ENCODE assay signal across 15 cellular contexts in the genomic region with DNA sequence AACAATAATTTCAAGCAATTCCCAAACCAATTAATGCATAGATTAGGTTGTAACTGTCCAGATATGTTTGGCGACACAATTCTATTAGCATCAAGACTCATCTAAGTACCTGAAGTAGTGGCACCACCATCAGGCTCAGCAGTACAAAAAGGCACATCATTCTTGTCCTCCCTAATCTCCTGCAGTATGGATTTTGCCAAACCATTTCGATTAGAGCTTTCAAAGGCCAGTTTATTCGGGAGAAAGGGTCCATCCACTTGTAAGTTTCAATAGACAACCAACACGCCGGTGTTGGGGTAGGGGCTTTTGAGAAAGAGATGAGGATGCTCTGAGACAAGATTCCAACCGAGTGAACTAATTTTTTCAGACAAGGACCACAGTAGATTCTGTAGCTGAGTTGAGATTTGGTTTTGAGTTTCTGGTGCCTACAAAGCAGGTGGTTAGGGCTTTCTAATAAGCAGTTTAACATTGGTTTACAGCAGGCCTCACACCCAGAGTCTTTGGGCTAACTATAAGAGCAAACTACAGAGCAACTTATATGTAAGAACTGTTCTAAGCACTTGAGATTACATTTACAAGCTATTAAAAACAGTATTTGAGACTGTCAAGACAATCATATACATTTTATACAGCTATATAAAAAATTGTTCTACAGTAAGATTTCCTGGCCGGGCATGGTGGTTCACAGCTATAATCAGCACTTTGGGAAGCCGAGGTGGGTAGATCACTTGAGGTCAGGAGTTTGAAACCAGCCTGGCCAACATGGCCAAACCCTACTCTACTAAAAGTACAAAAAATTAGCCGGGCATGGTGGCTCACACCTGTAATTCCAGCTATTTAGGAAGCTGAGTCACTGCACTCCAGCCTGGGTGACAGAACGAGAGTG. TPM values are rescaled to one million over a fixed set of nuclear protein-coding genes. Genes with fewer than 3 reads are reported as not detected.
DNase-seq lines count a peak whose midpoint lies in the region; ATAC-seq, FAIRE-seq and TF ChIP-seq lines count a peak whose summit lies in the region.
"Had no signal": no experiment of that assay in that cellular context is flagged by ENCODE, and none has a peak within 500 bp of the region (broad histone marks: within the 10 kb centered on the region; RNA-seq: fewer than 3 reads in every experiment).

No MANE protein-coding gene starts in this region.

- in situ Hi-C loops in HepG2 (cut with HindIII; ENCODE audit: extremely low pct_ligation_motif_present, low pct_unique_long_range_greater_than_20kb): no loop called here

- no peak for TF ChIP-seq EP300 in HepG2 (IDR thresholded peaks at IDR 0.05; ENCODE audit: low read depth in 2 of 2, low read length in 2 of 2)
- TF ChIP-seq EP300 in HepG2 (CRISPR knock-in tag; IDR thresholded peaks at IDR 0.05; ENCODE audit: borderline replicate concordance): no peak

- POLR2A ChIA-PET in HepG2 (lab: Yijun Ruan, JAX): no interaction called here

- peak; percentile 22 to 69; a peak in 3 of 4 replicates for TF ChIP-seq POLR2A in HepG2 (IDR thresholded peaks at IDR 0.05; ENCODE audit: insufficient read depth in 1 of 2, low read depth in 2 of 2, low read length in 2 of 2)
- TF ChIP-seq POLR2A in right lobe of liver (IDR thresholded peaks at IDR 0.05): no peak

- H2AFZ ChIP-seq in HepG2 (ENCODE audit: low read length): no peak overlapping the region

- DNase-seq in HepG2 (ENCODE audit: low spot score): peak; percentile 18
- no peak for DNase-seq in right lobe of liver
- DNase-seq in M059J (ENCODE audit: low read depth): peak; percentile 20
- no peak for DNase-seq in activated naive CD8-positive, alpha-beta T cell treated with anti-CD3 and anti-CD28 coated beads, Interleukin-2, amount 50 U/mL, for 24 hours
- DNase-seq in stimulated activated naive B cell treated with anti-CD40 and anti-IgM and Interleukin-4, amounts not matched to agents 10 μg/mL and 1 μg/mL and 100 μg/mL, for 72 hours: no peak
- DNase-seq in HuH-7.5 (ENCODE audit: low spot score): no peak
- no peak for DNase-seq in activated gamma-delta T cell treated with Interleukin-2 at 50 U/mL for 16 hours
- DNase-seq: activated CD4-positive, alpha-beta T cell treated with anti-CD3 and anti-CD28 coated beads, Interleukin-2, amount 50 U/mL, for 4 hours; central memory CD4-positive, alpha-beta T cell; DMS 273 treated with DMSO at 0.1 percent for 48 hours; NCI-H1105 treated with DMSO at 0.1 percent for 48 hours; testis had no signal

- H3K4me3 ChIP-seq in HepG2 (replicated peaks in 1 of 3; ENCODE audit: insufficient read depth in 1 of 3, low read depth in 2 of 3, low read length in 3 of 3) (no peak overlapping the region), right lobe of liver (no peak overlapping the region)
- H3K4me3 ChIP-seq: testis had no signal

- H3K9me3 Mint-ChIP-seq in activated naive CD8-positive, alpha-beta T cell treated with anti-CD3 and anti-CD28 coated beads, Interleukin-2, amount 50 U/mL, for 24 hours: no peaks in the 10 kb centered on the region
- peaks cover 0 to 5% of the 10 kb centered on the region in 2 donors for H3K9me3 Mint-ChIP-seq in stimulated activated naive B cell treated with anti-CD40 and anti-IgM and Interleukin-4, amounts not matched to agents 10 μg/mL and 1 μg/mL and 100 μg/mL, for 72 hours
- H3K9me3 Mint-ChIP-seq: activated naive CD4-positive, alpha-beta T cell treated with anti-CD3 and anti-CD28 coated beads, Interleukin-2, amount 50 U/mL, for 72 hours had no signal

- H3K27me3 Mint-ChIP-seq in activated naive CD8-positive, alpha-beta T cell treated with anti-CD3 and anti-CD28 coated beads, Interleukin-2, amount 50 U/mL, for 24 hours: no peaks in the 10 kb centered on the region
- H3K27me3 Mint-ChIP-seq in stimulated activated naive B cell treated with anti-CD40 and anti-IgM and Interleukin-4, amounts not matched to agents 10 μg/mL and 1 μg/mL and 100 μg/mL, for 72 hours: no peaks in the 10 kb centered on the region

- ATAC-seq in HepG2 (peak; percentile 15; the same call in 2 of the 3 replicates), right lobe of liver (no peak), HG02973 (IDR thresholded peaks at IDR 0.05; ENCODE audit: unreplicated experiment) (no peak)
- ATAC-seq in activated naive CD8-positive, alpha-beta T cell treated with anti-CD3 and anti-CD28 coated beads, Interleukin-2, amount 50 U/mL, for 24 hours: no peak
- no peak for ATAC-seq in stimulated activated naive B cell treated with anti-CD40 and anti-IgM and Interleukin-4, amounts not matched to agents 10 μg/mL and 1 μg/mL and 100 μg/mL, for 72 hours (replicated peaks)
- ATAC-seq: activated naive CD4-positive, alpha-beta T cell treated with anti-CD3 and anti-CD28 coated beads, Interleukin-2, amount 50 U/mL, for 72 hours had no signal

- no peak overlapping the region for H3K27ac ChIP-seq in HepG2 (ENCODE audit: extremely low read length, insufficient read depth, low read length)
- H3K27ac ChIP-seq in right lobe of liver: no peak overlapping the region
- H3K27ac ChIP-seq: testis had no signal

- H3K36me3 ChIP-seq in HepG2 (replicated peaks in 1 of 2; ENCODE audit: control insufficient read depth in 1 of 2, insufficient read depth in 2 of 2, low read length in 2 of 2) (peaks cover 3 to 20% of the 10 kb centered on the region in 2 experiments; a peak in 4 of 5 replicates), right lobe of liver (peaks cover 0 to 33% (median 11%) of the 10 kb centered on the region in 4 donors)

- peaks cover 49% of the 10 kb centered on the region for H3K36me3 Mint-ChIP-seq in activated naive CD8-positive, alpha-beta T cell treated with anti-CD3 and anti-CD28 coated beads, Interleukin-2, amount 50 U/mL, for 24 hours (ENCODE audit: low read depth)
- H3K36me3 Mint-ChIP-seq in stimulated activated naive B cell treated with anti-CD40 and anti-IgM and Interleukin-4, amounts not matched to agents 10 μg/mL and 1 μg/mL and 100 μg/mL, for 72 hours: peaks cover 29 to 35% of the 10 kb centered on the region in 2 donors

- peaks cover 24% of the 10 kb centered on the region for H4K20me1 ChIP-seq in HepG2 (ENCODE audit: insufficient read depth, low read length)

- H3K4me1 ChIP-seq in HepG2 (ENCODE audit: insufficient read depth, low read length) (peaks cover 33% of the 10 kb centered on the region), right lobe of liver (peaks cover 0 to 18% (median 5%) of the 10 kb centered on the region in 4 donors)

- no peak overlapping the region for H3K4me2 ChIP-seq in HepG2 (ENCODE audit: low read depth, low read length)

- CTCF ChIA-PET in HepG2 (lab: Yijun Ruan, JAX; ENCODE audit: low intra/inter-chr PET ratio, low total read pairs): no interaction called here

- 87% methylated on average over 10 of the region's 10 CpGs for WGBS in HepG2 (ENCODE audit: low lambda C conversion rate)
- WGBS in right lobe of liver (ENCODE audit: insufficient coverage, low coverage, low lambda C conversion rate, missing lambda C conversion rate): 79% methylated on average over 8 of the region's 10 CpGs

- peaks cover 22% of the 10 kb centered on the region for H3K79me2 ChIP-seq in HepG2 (ENCODE audit: insufficient read depth, low read length)

- TF ChIP-seq RAD21 in HepG2 (CRISPR knock-in tag; IDR thresholded peaks at IDR 0.05): no peak

- peak overlapping the region; percentile 37 for H3K4me3 Mint-ChIP-seq in activated naive CD8-positive, alpha-beta T cell treated with anti-CD3 and anti-CD28 coated beads, Interleukin-2, amount 50 U/mL, for 24 hours
- no peak overlapping the region for H3K4me3 Mint-ChIP-seq in stimulated activated naive B cell treated with anti-CD40 and anti-IgM and Interleukin-4, amounts not matched to agents 10 μg/mL and 1 μg/mL and 100 μg/mL, for 72 hours

- intact Hi-C loops in HepG2 (cut with micrococcal nuclease; ENCODE audit: unreplicated experiment) (loop anchor here (5.0 kb wide), 1 partner anchor 438 kb away; no protein-coding TSS in a partner anchor), right lobe of liver (cut with DNase I) (no loop called here)

- H3K9ac ChIP-seq in HepG2 (ENCODE audit: insufficient read depth, low read depth, low read length): no peak overlapping the region

- no peak for TF ChIP-seq CTCF in HepG2 (CRISPR knock-in tag; IDR thresholded peaks at IDR 0.05)
- TF ChIP-seq CTCF in right lobe of liver (IDR thresholded peaks at IDR 0.05): no peak

- no peak for FAIRE-seq in HepG2 (lab: Jason Lieb, UNC)
- FAIRE-seq: keratinocyte had no signal

- BruUV-seq in HepG2 (replicated peaks; lab: Mats Ljungman, UMichigan): no TSS peak

- peak overlapping the region; percentile 44 for H3K27ac Mint-ChIP-seq in activated naive CD8-positive, alpha-beta T cell treated with anti-CD3 and anti-CD28 coated beads, Interleukin-2, amount 50 U/mL, for 24 hours
- H3K27ac Mint-ChIP-seq in stimulated activated naive B cell treated with anti-CD40 and anti-IgM and Interleukin-4, amounts not matched to agents 10 μg/mL and 1 μg/mL and 100 μg/mL, for 72 hours: peak overlapping the region; percentile 73

- peaks cover 21% of the 10 kb centered on the region for H3K4me1 Mint-ChIP-seq in activated naive CD8-positive, alpha-beta T cell treated with anti-CD3 and anti-CD28 coated beads, Interleukin-2, amount 50 U/mL, for 24 hours
- H3K4me1 Mint-ChIP-seq in stimulated activated naive B cell treated with anti-CD40 and anti-IgM and Interleukin-4, amounts not matched to agents 10 μg/mL and 1 μg/mL and 100 μg/mL, for 72 hours: peaks cover 9 to 21% of the 10 kb centered on the region in 2 donors

- no peaks in the 10 kb centered on the region for H3K27me3 ChIP-seq in HepG2 (ENCODE audit: control insufficient read depth in 1 of 2, insufficient read depth in 2 of 2, low read length in 2 of 2)
- no peaks in the 10 kb centered on the region for H3K27me3 ChIP-seq in right lobe of liver
- H3K27me3 ChIP-seq: testis had no signal

- H3K9me3 ChIP-seq in HepG2 (ENCODE audit: low read length) (no peaks in the 10 kb centered on the region), right lobe of liver (no peaks in the 10 kb centered on the region)
- H3K9me3 ChIP-seq: testis had no signal

RNA-seq across cellular contexts. Expression of a gene that starts 4.5 kb away (rescaled TPM):
- 150 and 152 TPM in 2 replicates for total RNA-seq in HepG2 (2016; rRNA removed; fragmentation: Illumina TruSeq; extraction: Trizol)
- total RNA-seq in HepG2 (2016; cell fraction: cytosol; rRNA removed; fragmentation: Illumina TruSeq; extraction: Trizol; ENCODE audit: low read depth): 116 and 134 TPM in 2 replicates
- 151 and 154 TPM in 2 replicates for total RNA-seq in HepG2 (2016; cell fraction: insoluble cytoplasmic fraction; rRNA removed; fragmentation: Illumina TruSeq; extraction: Trizol)
- total RNA-seq in HepG2 (2016; cell fraction: membrane; rRNA removed; fragmentation: Illumina TruSeq; extraction: Trizol): 153 and 155 TPM in 2 replicates
- total RNA-seq in HepG2 (2016; cell fraction: nucleus; rRNA removed; fragmentation: Illumina TruSeq; extraction: Trizol): 82.3 and 106 TPM in 2 replicates
- polyA plus RNA-seq in HepG2 (2011; rRNA removed): 42.7 and 44.1 TPM in 2 replicates
- polyA plus RNA-seq in HepG2 (2011; cell fraction: cytosol; rRNA removed): 23.0 and 50.4 TPM in 2 replicates
- 10.1 and 18.0 TPM in 2 replicates for polyA plus RNA-seq in HepG2 (2011; cell fraction: nucleus; rRNA removed)
- polyA plus RNA-seq in HepG2 (2012): 109 and 125 TPM in 2 replicates
- 110 and 115 TPM in 2 replicates for polyA plus RNA-seq in HepG2 (2016; cell fraction: cytosol; fragmentation: Illumina TruSeq; extraction: Trizol; ENCODE audit: low read depth)
- 101 and 141 TPM in 2 replicates for polyA plus RNA-seq in HepG2 (2016; cell fraction: insoluble cytoplasmic fraction; fragmentation: Illumina TruSeq; extraction: Trizol; ENCODE audit: low read depth)
- polyA plus RNA-seq in HepG2 (2016; cell fraction: membrane; fragmentation: Illumina TruSeq; extraction: Trizol; ENCODE audit: low read depth): 105 and 124 TPM in 2 replicates
- polyA plus RNA-seq in HepG2 (2016; cell fraction: nucleus; fragmentation: Illumina TruSeq; extraction: Trizol; ENCODE audit: insufficient read depth, low read depth): 145 and 173 TPM in 2 replicates
- 1.2 and 4.4 TPM in 2 replicates for polyA minus RNA-seq in HepG2 (2011; rRNA and poly(A)+ RNA removed; ENCODE audit: low replicate concordance)
- polyA minus RNA-seq in HepG2 (2011; cell fraction: cytosol; rRNA and poly(A)+ RNA removed): 5.8 and 9.7 TPM in 2 replicates
- 14.3 and 15.4 TPM in 2 replicates for polyA minus RNA-seq in HepG2 (2011; cell fraction: nucleus; rRNA and poly(A)+ RNA removed)
- 100 to 1,000 TPM in 2 of 6 experiments, 10 to 100 TPM in 3, 1 to 10 TPM in 1; 9.5 to 126 (median 31.1) TPM for total RNA-seq in right lobe of liver
- 64.3 and 106 TPM in 2 replicates for total RNA-seq in M059J (2014; rRNA removed; shearing (Covaris generic))

RNA-seq across cellular contexts. Expression of a gene that starts 43.0 kb away (rescaled TPM):
- total RNA-seq in HepG2 (2016; rRNA removed; fragmentation: Illumina TruSeq; extraction: Trizol) (9.4 and 17.1 TPM in 2 replicates), right lobe of liver (1 to 10 TPM in 5 of 6 experiments, under 1 TPM in 1; 0.79 to 4.1 (median 2.5) TPM)
- total RNA-seq in HepG2 (2016; cell fraction: cytosol; rRNA removed; fragmentation: Illumina TruSeq; extraction: Trizol; ENCODE audit: low read depth): 4.8 and 6.7 TPM in 2 replicates
- 10.2 and 16.1 TPM in 2 replicates for total RNA-seq in HepG2 (2016; cell fraction: insoluble cytoplasmic fraction; rRNA removed; fragmentation: Illumina TruSeq; extraction: Trizol)
- 10.1 and 11.5 TPM in 2 replicates for total RNA-seq in HepG2 (2016; cell fraction: membrane; rRNA removed; fragmentation: Illumina TruSeq; extraction: Trizol)
- total RNA-seq in HepG2 (2016; cell fraction: nucleus; rRNA removed; fragmentation: Illumina TruSeq; extraction: Trizol): 1.7 and 4.2 TPM in 2 replicates
- polyA plus RNA-seq in HepG2 (2011; rRNA removed): 3.5 and 4.7 TPM in 2 replicates
- polyA plus RNA-seq in HepG2 (2011; cell fraction: cytosol; rRNA removed): 2.7 and 2.9 TPM in 2 replicates
- 0.97 and 1.3 TPM in 2 replicates for polyA plus RNA-seq in HepG2 (2011; cell fraction: nucleus; rRNA removed)
- polyA plus RNA-seq in HepG2 (2012): 3.9 and 4.9 TPM in 2 replicates
- polyA plus RNA-seq in HepG2 (2016; cell fraction: cytosol; fragmentation: Illumina TruSeq; extraction: Trizol; ENCODE audit: low read depth): 6.6 and 7.3 TPM in 2 replicates
- polyA plus RNA-seq in HepG2 (2016; cell fraction: insoluble cytoplasmic fraction; fragmentation: Illumina TruSeq; extraction: Trizol; ENCODE audit: low read depth): 11.9 and 12.3 TPM in 2 replicates
- polyA plus RNA-seq in HepG2 (2016; cell fraction: membrane; fragmentation: Illumina TruSeq; extraction: Trizol; ENCODE audit: low read depth): 6.7 and 7.0 TPM in 2 replicates
- 7.2 and 8.5 TPM in 2 replicates for polyA plus RNA-seq in HepG2 (2016; cell fraction: nucleus; fragmentation: Illumina TruSeq; extraction: Trizol; ENCODE audit: insufficient read depth, low read depth)
- polyA minus RNA-seq in HepG2 (2011; rRNA and poly(A)+ RNA removed; ENCODE audit: low replicate concordance): 4.2 and 9.9 TPM in 2 replicates
- polyA minus RNA-seq in HepG2 (2011; cell fraction: cytosol; rRNA and poly(A)+ RNA removed): 1.7 and 2.8 TPM in 2 replicates
- 3.9 and 4.7 TPM in 2 replicates for polyA minus RNA-seq in HepG2 (2011; cell fraction: nucleus; rRNA and poly(A)+ RNA removed)
- 17.4 and 25.1 TPM in 2 replicates for total RNA-seq in M059J (2014; rRNA removed; shearing (Covaris generic))

Comparison
In these comparisons a context has a peak if more than half of its experiments do, and no peak if none do; other contexts are left out.
1. DNase-seq: peak in HepG2 (single experiment) and M059J (single experiment); none in right lobe of liver (0 of 3), activated naive CD8-positive, alpha-beta T cell treated with anti-CD3 and anti-CD28 coated beads, Interleukin-2, amount 50 U/mL, for 24 hours (single experiment), stimulated activated naive B cell treated with anti-CD40 and anti-IgM and Interleukin-4, amounts not matched to agents 10 μg/mL and 1 μg/mL and 100 μg/mL, for 72 hours (single experiment), HuH-7.5 (single experiment) and activated gamma-delta T cell treated with Interleukin-2 at 50 U/mL for 16 hours (single experiment).